25 cellular contexts compared by ENCODE assay signal in genomic region chr19:41850381-41850780, GRCh38. TPM values are rescaled to one million over a fixed set of nuclear protein-coding genes. Genes with fewer than 3 reads are reported as not detected.
"Had no signal": no experiment of that assay in that cellular context is flagged by ENCODE, and none has a peak within 500 bp of the region (broad histone marks: within the 10 kb centered on the region; RNA-seq: fewer than 3 reads in every experiment).

No MANE protein-coding gene starts in this region.

- ATAC-seq: HepG2 had no signal

- H3K4me3 ChIP-seq: MG63 had no signal

- H3K9ac ChIP-seq: SK-N-SH had no signal

- H3K4me2 ChIP-seq: SK-N-SH had no signal

- H3K36me3 ChIP-seq: MG63 had no signal

- DNase-seq: IMR-90, Karpas-422, KG1, MG63, NCI-H1092, NCI-H1105 treated with DMSO at 0.1 percent for 48 hours, NCI-H1417 treated with DMSO at 0.1 percent for 48 hours, NCI-H146, NCI-H187, NCI-H2029, NCI-H2081 treated with DMSO at 0.1 percent for 48 hours, NCI-H2171, NCI-H226, NCI-H446, NCI-H510A, NCI-H524 treated with DMSO at 0.1 percent for 48 hours, NCI-H69, NCI-H774, RPMI8226, SHP77, SK-N-SH, SW 1271 had no signal

- H3K9me3 ChIP-seq: MG63, SK-N-SH had no signal

RNA-seq across cellular contexts. Expression of gene DMRTC2, which starts 5.5 kb away (rescaled TPM):
- total RNA-seq: HepG2, HT1080, IMR-90, SK-MEL-5 had no signal
- polyA plus RNA-seq: HepG2, IMR-90, SK-N-SH had no signal

RNA-seq across cellular contexts. Expression of gene LYPD4, which starts 5.9 kb away (rescaled TPM):
- total RNA-seq: HepG2, HT1080, IMR-90, SK-MEL-5 had no signal
- polyA plus RNA-seq: HepG2, IMR-90, SK-N-SH had no signal

RNA-seq across cellular contexts. Expression of gene CD79A, which starts 26.7 kb away (rescaled TPM):
- total RNA-seq: HT1080, IMR-90 had no signal
